Comparison of ENCODE assay signal across 8 cellular contexts in the genomic region with DNA sequence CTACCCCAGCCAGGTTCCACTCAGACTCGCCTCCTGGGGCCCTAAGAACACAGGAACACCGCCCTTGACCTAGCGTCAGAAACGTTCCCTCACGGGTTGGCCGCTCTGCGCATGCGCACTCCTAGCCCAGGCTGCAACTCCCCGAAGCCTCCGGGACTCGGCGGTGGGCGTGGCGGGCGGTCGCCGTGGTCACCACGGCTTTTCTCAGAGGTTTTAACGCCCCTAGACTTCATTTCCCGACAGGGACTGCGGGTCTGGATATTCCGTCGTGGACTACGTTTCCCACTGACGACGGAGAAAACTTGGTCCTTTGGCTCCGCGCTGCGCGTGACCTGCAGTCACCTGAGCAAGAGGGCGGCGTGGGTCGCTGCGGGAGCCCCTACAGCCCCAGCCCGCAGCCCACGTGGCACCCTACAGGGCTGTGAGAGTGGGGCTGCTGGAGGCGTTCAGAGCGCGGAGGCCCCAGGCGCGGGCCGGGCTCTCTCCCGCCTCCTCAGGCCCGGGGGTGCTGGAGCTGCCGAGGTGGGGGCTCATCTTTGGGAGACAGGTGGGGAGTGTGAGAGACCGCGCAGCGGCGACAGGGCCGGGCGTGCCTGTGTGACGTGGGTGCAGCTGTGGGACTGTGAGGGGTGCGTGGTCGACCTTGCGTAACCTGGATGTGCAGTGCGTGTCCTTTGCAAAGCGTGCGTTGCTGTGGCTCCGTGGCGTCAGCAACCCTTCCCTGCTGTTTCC. TPM values are rescaled to one million over a fixed set of nuclear protein-coding genes. Genes with fewer than 3 reads are reported as not detected.
DNase-seq lines count a peak whose midpoint lies in the region; ATAC-seq and TF ChIP-seq lines count a peak whose summit lies in the region.

No MANE protein-coding gene starts in this region.

- H3K27ac ChIP-seq in transverse colon, result peak overlapping the region in 2 of 4 donors; percentile 1 to 40
- H3K27ac ChIP-seq in PC-9, result no peak overlapping the region

- H3K9me3 ChIP-seq in transverse colon, result peaks cover 0 to 6% of the 10 kb centered on the region in 2 donors
- H3K9me3 ChIP-seq in PC-9 (ENCODE audit: insufficient read depth, low read depth), result peaks cover 9% of the 10 kb centered on the region; the same call in 1 of the 2 replicates

- H3F3A ChIP-seq in PC-9 (ENCODE audit: insufficient read depth, low read depth), result no peaks in the 10 kb centered on the region

- CTCF ChIA-PET in PC-9 (lab: Charles Lee), result no interaction called here

- H3K36me3 Mint-ChIP-seq in activated T-cell treated with anti-CD3 and anti-CD28 coated beads, Interleukin-2, amount 50 U/mL, for 4 hours (ENCODE audit: insufficient read depth), result peaks cover 2% of the 10 kb centered on the region

- H3K9me3 Mint-ChIP-seq in activated T-cell treated with anti-CD3 and anti-CD28 coated beads, Interleukin-2, amount 50 U/mL, for 4 hours, result peaks cover 43% of the 10 kb centered on the region

- TF ChIP-seq CTCF in transverse colon (IDR thresholded peaks at IDR 0.05) (no peak), PC-9 (conservative IDR thresholded peaks at IDR 0.05) (no peak)

- H3K4me1 ChIP-seq in transverse colon (no peaks in the 10 kb centered on the region), PC-9 (replicated peaks; ENCODE audit: insufficient read depth) (no peaks in the 10 kb centered on the region)

- H3K36me3 ChIP-seq in transverse colon (peaks cover 0 to 6% (median 0%) of the 10 kb centered on the region in 4 donors), PC-9 (ENCODE audit: low read depth) (no peaks in the 10 kb centered on the region)

- H3K4me3 ChIP-seq in transverse colon, result peak overlapping the region; percentile 46 to 53 (median 49)
- H3K4me3 ChIP-seq in PC-9, result no peak overlapping the region

- H4K20me1 ChIP-seq in PC-9 (ENCODE audit: insufficient read depth), result no peaks in the 10 kb centered on the region

- H3K27me3 Mint-ChIP-seq in activated T-cell treated with anti-CD3 and anti-CD28 coated beads, Interleukin-2, amount 50 U/mL, for 4 hours (ENCODE audit: low read depth), result peaks cover 25% of the 10 kb centered on the region

- POLR2A ChIA-PET in PC-9 (lab: Charles Lee; ENCODE audit: unreplicated experiment), result no interaction called here

- no peak for TF ChIP-seq POLR2A in transverse colon (IDR thresholded peaks at IDR 0.05)

- peak; percentile 35 to 40 for ATAC-seq in activated T-cell treated with anti-CD3 and anti-CD28 coated beads, Interleukin-2, amount 50 U/mL, for 4 hours
- no peak for ATAC-seq in HG03439 (IDR thresholded peaks at IDR 0.05; ENCODE audit: unreplicated experiment)

- intact Hi-C loops in head of caudate nucleus (cut with DNase I), result no loop called here
- intact Hi-C loops in transverse colon (cut with DNase I; ENCODE audit: low total_unique reads), result no loop called here
- intact Hi-C loops in PC-9 (cut with micrococcal nuclease; ENCODE audit: unreplicated experiment), result no loop called here

- peak; percentile 87 for DNase-seq in AG08395 (ENCODE audit: low spot score)
- peak; percentile 26 for DNase-seq in NCI-H1105 treated with DMSO at 0.1 percent for 48 hours (lab: John Stamatoyannopoulos, UW)
- DNase-seq in activated T-cell treated with anti-CD3 and anti-CD28 coated beads, Interleukin-2, amount 50 U/mL, for 4 hours, result peak; percentile 13
- peak; percentile 23 to 91 (median 82) for DNase-seq in head of caudate nucleus
- peak; percentile 8 for DNase-seq in non-pigmented ciliary epithelial cell (ENCODE audit: low read depth)
- peak; percentile 66 for DNase-seq in transverse colon
- no peak for DNase-seq in PC-9

- H3K79me2 ChIP-seq in PC-9 (ENCODE audit: low read depth), result no peaks in the 10 kb centered on the region

- no peaks in the 10 kb centered on the region for H3K9me2 ChIP-seq in PC-9 (ENCODE audit: insufficient read depth)

- no peaks in the 10 kb centered on the region for H3K4me1 Mint-ChIP-seq in activated T-cell treated with anti-CD3 and anti-CD28 coated beads, Interleukin-2, amount 50 U/mL, for 4 hours (ENCODE audit: low read depth)

- no peak for TF ChIP-seq EP300 in transverse colon (IDR thresholded peaks at IDR 0.05; ENCODE audit: low read depth)

- BruUV-seq in PC-9 (replicated peaks; lab: Mats Ljungman, UMichigan), result no TSS peak

- H3K4me2 ChIP-seq in PC-9, result no peak overlapping the region

- H3K4me3 Mint-ChIP-seq in activated T-cell treated with anti-CD3 and anti-CD28 coated beads, Interleukin-2, amount 50 U/mL, for 4 hours, result no peak overlapping the region

- in situ Hi-C loops in transverse colon (cut with MboI; ENCODE audit: low pct_ligation_motif_present in 1 of 4, low pct_unique_long_range_greater_than_20kb in 1 of 4, low sequenced_read_pairs in 3 of 4), result no loop called here

- H3K27me3 ChIP-seq in transverse colon, result no peaks in the 10 kb centered on the region
- 0 out of 2 replicates have a peak, but pooled peaks cover 4% of the 10 kb centered on the region for H3K27me3 ChIP-seq in PC-9 (ENCODE audit: insufficient read depth, low read depth)

- 10 to 24% methylated on average over 2 to 55 of the region's 60 CpGs for WGBS in transverse colon (ENCODE audit: low coverage in 1 of 2), 2 donors

- no peak overlapping the region for H2AFZ ChIP-seq in PC-9

RNA-seq across cellular contexts. Expression of a gene that starts 38.0 kb away (rescaled TPM):
- 10 to 100 TPM in 2 of 3 donors, 1 to 10 TPM in 1; 9.1 to 12.1 (median 10.6) TPM for total RNA-seq in activated T-cell treated with anti-CD3 and anti-CD28 coated beads, Interleukin-2, amount 50 U/mL, for 4 hours
- total RNA-seq in transverse colon, result 10 to 100 TPM in 1 of 4 donors, 1 to 10 TPM in 2, under 1 TPM in 1; 0.75 to 29.3 (median 5.5) TPM
- 5.5 and 7.9 TPM in 2 replicates for total RNA-seq in PC-9 (2021)

Comparison
In these comparisons a context has a peak if more than half of its experiments do, and no peak if none do; other contexts are left out.
1. DNase-seq: peak in AG08395 (single experiment), NCI-H1105 treated with DMSO at 0.1 percent for 48 hours (single experiment), activated T-cell treated with anti-CD3 and anti-CD28 coated beads, Interleukin-2, amount 50 U/mL, for 4 hours (single experiment), head of caudate nucleus (42 of 42), non-pigmented ciliary epithelial cell (single experiment) and transverse colon (single experiment); none in PC-9 (0 of 2).